Comparison of ENCODE assay signal across 26 cellular contexts in genomic region chr7:158006841-158007696, GRCh38.
"Had no signal": no experiment of that assay in that cellular context is flagged by ENCODE, and none has a peak within 500 bp of the region (broad histone marks: within the 10 kb centered on the region; RNA-seq: fewer than 3 reads in every experiment).

No MANE protein-coding gene starts in this region.

- H3K4me3 ChIP-seq: coronary artery, esophagus squamous epithelium, mucosa of descending colon, pancreas, right lobe of liver, smooth muscle cell, thoracic aorta, tibial nerve, upper lobe of left lung, uterus had no signal

- H3K4me1 ChIP-seq: pancreas, right lobe of liver, upper lobe of left lung, uterus had no signal

- DNase-seq: dermis blood vessel endothelial cell; effector memory CD8-positive, alpha-beta T cell; erythroblast; esophagus squamous epithelium; hypothalamus; mesenchymal stem cell; mucosa of descending colon; naive B cell; retina; stimulated activated CD4-positive, alpha-beta T cell treated with anti-CD3 and anti-CD28 coated beads, Interleukin-2, amount 100 ng/mL, for 24 hours; stimulated activated CD4-positive, alpha-beta T cell treated with anti-CD3 and anti-CD28 coated beads, Interleukin-4, amount 100 ng/mL, for 24 hours; stimulated activated naive CD8-positive, alpha-beta T cell treated with anti-CD3 and anti-CD28 coated beads, Interleukin-15, Interleukin-2, amounts not matched to agents 100 U/mL and 50 U/mL, for 24 hours; substantia nigra; uterus had no signal

- H3K9me3 Mint-ChIP-seq: effector memory CD8-positive, alpha-beta T cell; mesothelial cell of epicardium; natural killer cell treated with Interleukin-12 subunit alpha and Interleukin-12 subunit beta and Interleukin-15 and Interleukin-18, amount 100 ng/mL, for 72 hours; stimulated activated memory B cell treated with anti-CD40 and anti-IgM and Interleukin-4, amounts not matched to agents 10 μg/mL and 1 μg/mL and 100 μg/mL, for 72 hours had no signal

- H3K27ac Mint-ChIP-seq: effector memory CD8-positive, alpha-beta T cell; mesothelial cell of epicardium; naive B cell; natural killer cell treated with Interleukin-12 subunit alpha and Interleukin-12 subunit beta and Interleukin-15 and Interleukin-18, amount 100 ng/mL, for 72 hours; stimulated activated memory B cell treated with anti-CD40 and anti-IgM and Interleukin-4, amounts not matched to agents 10 μg/mL and 1 μg/mL and 100 μg/mL, for 72 hours had no signal

- H3K4me3 Mint-ChIP-seq: effector memory CD8-positive, alpha-beta T cell; mesothelial cell of epicardium; naive B cell; natural killer cell treated with Interleukin-12 subunit alpha and Interleukin-12 subunit beta and Interleukin-15 and Interleukin-18, amount 100 ng/mL, for 72 hours; stimulated activated memory B cell treated with anti-CD40 and anti-IgM and Interleukin-4, amounts not matched to agents 10 μg/mL and 1 μg/mL and 100 μg/mL, for 72 hours had no signal

- H3K36me3 ChIP-seq: esophagus squamous epithelium, neutrophil, pancreas, right lobe of liver, thoracic aorta, tibial nerve, upper lobe of left lung, uterus had no signal

- H3K27ac ChIP-seq: coronary artery, esophagus squamous epithelium, neutrophil, pancreas, right lobe of liver, thoracic aorta, tibial nerve, upper lobe of left lung, uterus had no signal

- H3K36me3 Mint-ChIP-seq: mesothelial cell of epicardium; naive B cell; natural killer cell treated with Interleukin-12 subunit alpha and Interleukin-12 subunit beta and Interleukin-15 and Interleukin-18, amount 100 ng/mL, for 72 hours; stimulated activated memory B cell treated with anti-CD40 and anti-IgM and Interleukin-4, amounts not matched to agents 10 μg/mL and 1 μg/mL and 100 μg/mL, for 72 hours had no signal

- H3K27me3 ChIP-seq: neutrophil, pancreas, right lobe of liver, tibial nerve, upper lobe of left lung, uterus had no signal

- H3K4me1 Mint-ChIP-seq: mesothelial cell of epicardium; stimulated activated memory B cell treated with anti-CD40 and anti-IgM and Interleukin-4, amounts not matched to agents 10 μg/mL and 1 μg/mL and 100 μg/mL, for 72 hours had no signal

- H3K27me3 Mint-ChIP-seq: naive B cell; stimulated activated memory B cell treated with anti-CD40 and anti-IgM and Interleukin-4, amounts not matched to agents 10 μg/mL and 1 μg/mL and 100 μg/mL, for 72 hours had no signal

- ATAC-seq: effector memory CD8-positive, alpha-beta T cell; left lobe of liver; mucosa of descending colon; stimulated activated naive CD8-positive, alpha-beta T cell treated with anti-CD3 and anti-CD28 coated beads, Interleukin-15, Interleukin-2, amounts not matched to agents 100 U/mL and 50 U/mL, for 24 hours had no signal

- H3K4me2 ChIP-seq: smooth muscle cell had no signal

- H3K9me3 ChIP-seq: esophagus squamous epithelium, mucosa of descending colon, neutrophil, pancreas, right lobe of liver, thoracic aorta, tibial nerve, upper lobe of left lung, uterus had no signal
